ENCODE assay signal across 1 cellular context in the genomic region with DNA sequence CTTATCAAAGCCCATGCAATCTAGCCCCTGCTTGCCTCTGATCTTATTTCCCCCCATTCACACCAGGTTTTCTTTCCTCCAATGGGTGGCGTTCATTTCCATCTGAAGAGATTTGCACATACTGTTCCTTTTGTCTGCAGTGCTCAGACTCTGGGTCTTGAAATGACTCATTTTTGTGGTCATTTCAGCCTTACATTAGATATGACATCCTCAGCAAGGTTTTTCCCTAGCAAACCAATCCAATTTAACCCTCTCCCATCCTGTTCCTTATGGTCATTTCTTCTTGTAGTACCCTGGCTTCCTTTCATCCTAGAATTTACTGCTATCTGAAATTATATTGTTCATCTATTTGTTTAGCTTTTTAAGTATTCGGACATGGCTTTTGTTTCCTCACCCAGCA.
TF ChIP-seq lines count a peak whose summit lies in the region.

No MANE protein-coding gene starts in this region.

TF ChIP-seq in K562, 482 proteins besides CTCF, POLR2A, EP300 and RAD21 (continued from another document):
- TF ChIP-seq, protein P1, sequence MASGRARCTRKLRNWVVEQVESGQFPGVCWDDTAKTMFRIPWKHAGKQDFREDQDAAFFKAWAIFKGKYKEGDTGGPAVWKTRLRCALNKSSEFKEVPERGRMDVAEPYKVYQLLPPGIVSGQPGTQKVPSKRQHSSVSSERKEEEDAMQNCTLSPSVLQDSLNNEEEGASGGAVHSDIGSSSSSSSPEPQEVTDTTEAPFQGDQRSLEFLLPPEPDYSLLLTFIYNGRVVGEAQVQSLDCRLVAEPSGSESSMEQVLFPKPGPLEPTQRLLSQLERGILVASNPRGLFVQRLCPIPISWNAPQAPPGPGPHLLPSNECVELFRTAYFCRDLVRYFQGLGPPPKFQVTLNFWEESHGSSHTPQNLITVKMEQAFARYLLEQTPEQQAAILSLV (tag; IDR thresholded peaks at IDR 0.05), result no peak
- 0 out of 2 replicates have a peak, but pooled peaks have one; percentile 18 for TF ChIP-seq JUND (IDR thresholded peaks at IDR 0.05; ENCODE audit: borderline replicate concordance, low read depth, low read length)
- peak; percentile 56; the same call in 1 of the 3 replicates for TF ChIP-seq JUND (tag; IDR thresholded peaks at IDR 0.05; ENCODE audit: borderline replicate concordance, low read depth, low read length)
- peak; percentile 58 for TF ChIP-seq FOSL1 (tag; conservative IDR thresholded peaks at IDR 0.05)
- no peak for TF ChIP-seq SP1 (CRISPR knock-in tag; IDR thresholded peaks at IDR 0.05)
- no peak for TF ChIP-seq HMG20B (CRISPR knock-in tag; IDR thresholded peaks at IDR 0.05)
